8 cellular contexts compared by ENCODE assay signal in genomic region chrX:53440101-53440500, GRCh38. TPM values are rescaled to one million over a fixed set of nuclear protein-coding genes. Genes with fewer than 3 reads are reported as not detected.
A peak's percentile ranks its signal among the peaks of the same experiment; 100 is the strongest.
DNase-seq lines count a peak whose midpoint lies in the region; ATAC-seq and TF ChIP-seq lines count a peak whose summit lies in the region.

No MANE protein-coding gene starts in this region.

- TF ChIP-seq CTCF in PC-3 (conservative IDR thresholded peaks at IDR 0.05; ENCODE audit: low read depth, low read length), result no peak

- H3K27me3 ChIP-seq in PC-3 (ENCODE audit: low read length) (no peaks in the 10 kb centered on the region), skeletal muscle satellite cell (ENCODE audit: control insufficient read depth, insufficient read depth, low read length) (peaks cover 29% of the 10 kb centered on the region)

- peak; percentile 17 for DNase-seq in NCI-H1105 treated with DMSO at 0.1 percent for 48 hours (lab: John Stamatoyannopoulos, UW)
- no peak for DNase-seq in NCI-H1105 (lab: John Stamatoyannopoulos, UW)
- DNase-seq in PC-3, result peak; percentile 48
- no peak for DNase-seq in A172 (ENCODE audit: low spot score)
- DNase-seq in pons (ENCODE audit: low spot score), result no peak
- no peak for DNase-seq in left cardiac atrium

- H2AFZ ChIP-seq in PC-3 (ENCODE audit: low read length), result peak overlapping the region; percentile 92

- peak overlapping the region; percentile 76 for H3K9ac ChIP-seq in PC-3 (ENCODE audit: low read length)
- H3K9ac ChIP-seq in skeletal muscle satellite cell (ENCODE audit: low read depth, low read length), result peak overlapping the region; percentile 71

- H3K36me3 ChIP-seq in PC-3 (ENCODE audit: low read depth, low read length), result no peaks in the 10 kb centered on the region
- H3K36me3 ChIP-seq in skeletal muscle satellite cell (ENCODE audit: insufficient read depth, low read length), result no peaks in the 10 kb centered on the region

- H4K20me1 ChIP-seq in PC-3 (ENCODE audit: low read length), result no peaks in the 10 kb centered on the region

- POLR2A ChIA-PET in PC-3 (lab: Charles Lee; ENCODE audit: unreplicated experiment), result interaction anchor here (1.3 kb wide), 1 partner anchor 18 kb away, joined by 3 read pairs; the partner anchor contains the start of gene SMC1A

- no peaks in the 10 kb centered on the region for H3K9me2 ChIP-seq in PC-3 (replicated peaks; ENCODE audit: low read length)

- H3K4me2 ChIP-seq in PC-3 (ENCODE audit: low read length), result peak overlapping the region; percentile 97
- peak overlapping the region; percentile 83 for H3K4me2 ChIP-seq in skeletal muscle satellite cell (ENCODE audit: low read length)

- no peaks in the 10 kb centered on the region for H3K79me2 ChIP-seq in PC-3 (ENCODE audit: low read length)

- no peaks in the 10 kb centered on the region for H3K9me3 ChIP-seq in PC-3 (ENCODE audit: low read length)
- no peaks in the 10 kb centered on the region for H3K9me3 ChIP-seq in skeletal muscle satellite cell (replicated peaks; ENCODE audit: low read length)

- CTCF ChIA-PET in PC-3 (lab: Charles Lee), result no interaction called here

- peak overlapping the region; percentile 82 for H3K27ac ChIP-seq in PC-3 (ENCODE audit: low read length)

- BruUV-seq in PC-3 (replicated peaks; lab: Mats Ljungman, UMichigan), result no TSS peak

- peak; percentile 43 for ATAC-seq in PC-3
- ATAC-seq in esophagus mucosa, result peak; percentile 31
- no peak for ATAC-seq in left cardiac atrium

- H3K4me1 ChIP-seq in PC-3 (ENCODE audit: insufficient read depth, low read length) (peaks cover 12% of the 10 kb centered on the region), skeletal muscle satellite cell (ENCODE audit: control insufficient read depth, insufficient read depth, low read length) (peaks cover 25% of the 10 kb centered on the region)

- intact Hi-C loops in PC-3 (cut with micrococcal nuclease), result loop anchor here (2.0 kb wide), 1 partner anchor 17 kb away; the partner anchor contains the start of genes RIBC1 and SMC1A
- intact Hi-C loops in left cardiac atrium (cut with DNase I), result no loop called here

- no peaks in the 10 kb centered on the region for H3F3A ChIP-seq in PC-3 (ENCODE audit: low read length, unreplicated experiment)

- H3K4me3 ChIP-seq in PC-3 (ENCODE audit: low read length) (peak overlapping the region; percentile 68), skeletal muscle satellite cell (ENCODE audit: low read length) (peak overlapping the region; percentile 65)

RNA-seq across cellular contexts. Expression of gene HSD17B10, which starts 5.9 kb away (rescaled TPM):
- total RNA-seq in PC-3 (2014; rRNA removed) (181 and 191 TPM in 2 replicates), esophagus mucosa (132 TPM), left cardiac atrium (100 to 1,000 TPM in 1 of 2 donors, 10 to 100 TPM in 1; 98.9 to 106 TPM)
- total RNA-seq in skeletal muscle satellite cell (2012; rRNA removed), result 69.0 and 84.7 TPM in 2 replicates
- total RNA-seq in A172 (2014; rRNA removed; shearing (Covaris generic)), result 128 and 156 TPM in 2 replicates

RNA-seq across cellular contexts. Expression of gene RIBC1, which starts 17.4 kb away (rescaled TPM):
- 0.29 and 1.6 TPM in 2 replicates for total RNA-seq in PC-3 (2014; rRNA removed)
- 0.36 TPM for total RNA-seq in esophagus mucosa
- total RNA-seq in skeletal muscle satellite cell (2012; rRNA removed), result 0.44 TPM in 1 of 2 replicates, not detected in the other
- 0.48 and 2.6 TPM in 2 replicates for total RNA-seq in A172 (2014; rRNA removed; shearing (Covaris generic))
- under 1 TPM; 0.26 to 0.80 TPM for total RNA-seq in left cardiac atrium

RNA-seq across cellular contexts. Expression of gene SMC1A, which starts 17.6 kb away (rescaled TPM):
- 47.6 and 48.1 TPM in 2 replicates for total RNA-seq in PC-3 (2014; rRNA removed)
- 52.5 TPM for total RNA-seq in esophagus mucosa
- 14.9 and 18.0 TPM in 2 replicates for total RNA-seq in skeletal muscle satellite cell (2012; rRNA removed)
- 32.5 and 54.9 TPM in 2 replicates for total RNA-seq in A172 (2014; rRNA removed; shearing (Covaris generic))
- total RNA-seq in left cardiac atrium, result 10 to 100 TPM; 42.8 to 43.3 TPM

Comparison
In these comparisons a context has a peak if more than half of its experiments do, and no peak if none do; other contexts are left out.
1. DNase-seq: peak in NCI-H1105 treated with DMSO at 0.1 percent for 48 hours (single experiment) and PC-3 (single experiment); none in NCI-H1105 (single experiment), A172 (single experiment), pons (single experiment) and left cardiac atrium (single experiment).
2. ATAC-seq: peak in PC-3 (single experiment) and esophagus mucosa (single experiment); none in left cardiac atrium (0 of 2).